15 cellular contexts compared by ENCODE assay signal in the genomic region with DNA sequence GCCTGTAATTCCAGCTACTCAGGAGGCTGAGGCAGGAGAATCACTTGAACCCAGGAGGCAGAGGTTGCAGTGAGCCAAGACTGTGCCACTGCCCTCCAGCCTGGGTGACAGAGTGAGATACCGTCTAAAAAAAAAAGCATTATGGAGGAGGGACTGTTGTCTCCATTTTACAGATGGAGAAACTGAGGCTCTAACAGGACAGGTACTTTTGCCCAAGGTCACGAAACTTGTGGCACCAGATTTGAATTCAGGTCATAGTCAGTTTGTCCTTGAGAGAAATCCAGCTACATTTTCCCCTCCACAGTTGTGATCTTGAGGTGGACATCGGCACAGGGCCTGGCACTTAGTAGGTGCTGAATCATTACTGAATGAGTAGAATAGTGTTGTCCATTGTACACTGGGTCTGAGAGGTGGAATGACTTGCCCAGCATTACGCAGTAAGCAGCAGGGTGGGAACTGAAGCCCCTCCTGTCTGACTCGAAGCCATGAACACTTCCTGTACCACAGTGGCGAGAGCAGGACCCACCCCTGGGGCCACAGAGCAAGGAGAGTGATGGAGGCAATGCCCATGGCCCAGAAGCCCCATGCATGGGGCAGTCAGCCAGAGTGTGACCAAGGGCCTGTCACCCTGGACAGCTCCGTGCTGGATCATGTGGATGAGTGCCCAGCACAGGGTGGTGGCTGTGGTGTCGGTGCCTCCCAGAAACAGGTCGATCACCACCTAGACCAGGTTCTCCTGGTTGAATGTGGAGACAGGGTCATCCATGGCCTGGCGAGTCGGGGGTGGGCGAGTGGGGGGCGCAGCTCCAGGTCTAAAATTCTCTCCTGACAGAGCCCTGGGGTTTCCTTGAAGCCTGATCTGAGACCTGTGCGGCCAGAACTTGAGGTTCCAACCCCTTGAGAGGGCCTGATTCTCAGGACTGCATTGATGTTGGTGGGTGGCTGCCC.
"Had no signal": no experiment of that assay in that cellular context is flagged by ENCODE, and none has a peak within 500 bp of the region (broad histone marks: within the 10 kb centered on the region; RNA-seq: fewer than 3 reads in every experiment).

No MANE protein-coding gene starts in this region.

- ATAC-seq: stimulated activated naive CD8-positive, alpha-beta T cell treated with anti-CD3 and anti-CD28 coated beads, Interleukin-15, Interleukin-2, amounts not matched to agents 100 U/mL and 50 U/mL, for 24 hours had no signal

- H3K4me3 ChIP-seq: body of pancreas, esophagus squamous epithelium, left lung, vagina had no signal

- H3K9me3 ChIP-seq: body of pancreas, esophagus squamous epithelium, left lung, vagina had no signal

- H3K27ac ChIP-seq: body of pancreas, esophagus squamous epithelium, left lung, vagina had no signal

- H3K27me3 ChIP-seq: body of pancreas, left lung, vagina had no signal

- H3K4me1 Mint-ChIP-seq: memory B cell, nephron progenitor cell had no signal

- H3K36me3 ChIP-seq: esophagus squamous epithelium, left lung, vagina had no signal

- H3K27ac Mint-ChIP-seq: activated naive CD4-positive, alpha-beta T cell treated with anti-CD3 and anti-CD28 coated beads, Interleukin-2, amount 50 U/mL, for 72 hours; memory B cell; nephron progenitor cell had no signal

- H3K36me3 Mint-ChIP-seq: activated naive CD4-positive, alpha-beta T cell treated with anti-CD3 and anti-CD28 coated beads, Interleukin-2, amount 50 U/mL, for 72 hours; memory B cell had no signal

- H3K4me3 Mint-ChIP-seq: memory B cell, nephron progenitor cell had no signal

- H3K4me1 ChIP-seq: body of pancreas, esophagus squamous epithelium, left lung, vagina had no signal

- DNase-seq: activated CD4-positive, alpha-beta T cell treated with anti-CD3 and anti-CD28 coated beads, Interleukin-2, amount 50 U/mL, for 4 hours; activated CD4-positive, CD25-positive, alpha-beta regulatory T cell treated with anti-CD3 and anti-CD28 coated beads, Interleukin-2, amount 50 U/mL, for 72 hours; activated effector memory CD4-positive, alpha-beta T cell treated with Interleukin-2 at 50 U/mL for 16 hours; activated T-cell treated with anti-CD3 and anti-CD28 coated beads, Interleukin-2, amount 50 U/mL, for 1 hour; amniotic stem cell; esophagus squamous epithelium; glutamatergic neuron; left lung; nephron progenitor cell; stimulated activated CD4-positive, alpha-beta T cell treated with anti-CD3 and anti-CD28 coated beads, Interleukin-4, amount 100 ng/mL, for 1 hour had no signal

- H3K9me3 Mint-ChIP-seq: activated naive CD4-positive, alpha-beta T cell treated with anti-CD3 and anti-CD28 coated beads, Interleukin-2, amount 50 U/mL, for 72 hours; nephron progenitor cell had no signal
